10 cellular contexts compared by ENCODE assay signal in genomic region chr5:171667341-171668096, GRCh38.
DNase-seq lines count a peak whose midpoint lies in the region; ATAC-seq and TF ChIP-seq lines count a peak whose summit lies in the region.
"Had no signal": no experiment of that assay in that cellular context is flagged by ENCODE, and none has a peak within 500 bp of the region (broad histone marks: within the 10 kb centered on the region; RNA-seq: fewer than 3 reads in every experiment).

No MANE protein-coding gene starts in this region.

- no peaks in the 10 kb centered on the region for H3K27me3 ChIP-seq in CD4-positive, alpha-beta T cell (ENCODE audit: control insufficient read depth, insufficient read depth, low read length)
- H3K27me3 ChIP-seq in effector memory CD4-positive, alpha-beta T cell (replicated peaks; ENCODE audit: control insufficient read depth, insufficient read depth, low read length, poor library complexity, severe bottlenecking): no peaks in the 10 kb centered on the region

- TF ChIP-seq CTCF in natural killer cell (IDR thresholded peaks at IDR 0.05): no peak
- TF ChIP-seq CTCF in mesothelial cell of epicardium (IDR thresholded peaks at IDR 0.05; ENCODE audit: unreplicated experiment): no peak
- no peak for TF ChIP-seq CTCF in CD4-positive, alpha-beta T cell (IDR thresholded peaks at IDR 0.05)

- POLR2A ChIA-PET in CD4-positive, alpha-beta T cell (lab: Charles Lee): no interaction called here

- intact Hi-C loops in natural killer cell (cut with micrococcal nuclease): no loop called here
- intact Hi-C loops in CD4-positive, alpha-beta T cell (cut with DNase I, micrococcal nuclease): no loop called here

- no peak overlapping the region for H3K27ac ChIP-seq in CD4-positive, alpha-beta T cell (ENCODE audit: low read depth, low read length)
- no peak overlapping the region for H3K27ac ChIP-seq in effector memory CD4-positive, alpha-beta T cell (ENCODE audit: insufficient read depth, low read length, poor library complexity, severe bottlenecking)

- peak; percentile 62 for DNase-seq in natural killer cell treated with Interleukin-12 subunit alpha and Interleukin-12 subunit beta and Interleukin-15 and Interleukin-18, amount 100 ng/mL, for 72 hours (ENCODE audit: low spot score)
- DNase-seq in natural killer cell: no peak
- DNase-seq in fibroblast of gingiva (ENCODE audit: low read depth): peak; percentile 70
- peak; percentile 77 to 85 for DNase-seq in mesothelial cell of epicardium (ENCODE audit: low spot score in 2 of 2, unreplicated experiment in 2 of 2)
- no peak for DNase-seq in CD4-positive, alpha-beta T cell
- no peak for DNase-seq in effector memory CD4-positive, alpha-beta T cell
- no peak for DNase-seq in anterior cingulate cortex (lab: John Stamatoyannopoulos, UW)
- DNase-seq: 8988T, NCI-H748 treated with DMSO at 0.1 percent for 48 hours had no signal

- CTCF ChIA-PET in CD4-positive, alpha-beta T cell (lab: Charles Lee): no interaction called here

- no peaks in the 10 kb centered on the region for H3K36me3 ChIP-seq in effector memory CD4-positive, alpha-beta T cell (ENCODE audit: control insufficient read depth, insufficient read depth, low read length)

- H3K4me3 ChIP-seq in effector memory CD4-positive, alpha-beta T cell (ENCODE audit: insufficient read depth, low read depth, low read length, poor library complexity, severe bottlenecking): no peak overlapping the region

- no peaks in the 10 kb centered on the region for H3K4me1 ChIP-seq in effector memory CD4-positive, alpha-beta T cell (ENCODE audit: control insufficient read depth, insufficient read depth, low read length, poor library complexity, severe bottlenecking)

- H3K27me3 Mint-ChIP-seq in natural killer cell treated with Interleukin-12 subunit alpha and Interleukin-12 subunit beta and Interleukin-15 and Interleukin-18, amount 100 ng/mL, for 72 hours: peaks cover 4 to 28% of the 10 kb centered on the region in 2 donors
- H3K27me3 Mint-ChIP-seq in natural killer cell (ENCODE audit: low read depth in 2 of 2): peaks cover 7 to 41% of the 10 kb centered on the region in 2 donors
- H3K27me3 Mint-ChIP-seq in mesothelial cell of epicardium (ENCODE audit: low read depth): no peaks in the 10 kb centered on the region
- H3K27me3 Mint-ChIP-seq in CD4-positive, alpha-beta T cell: no peaks in the 10 kb centered on the region

- H3K9me3 Mint-ChIP-seq in natural killer cell treated with Interleukin-12 subunit alpha and Interleukin-12 subunit beta and Interleukin-15 and Interleukin-18, amount 100 ng/mL, for 72 hours: no peaks in the 10 kb centered on the region
- H3K9me3 Mint-ChIP-seq in natural killer cell: no peaks in the 10 kb centered on the region
- peaks cover 12% of the 10 kb centered on the region for H3K9me3 Mint-ChIP-seq in mesothelial cell of epicardium
- H3K9me3 Mint-ChIP-seq in CD4-positive, alpha-beta T cell: no peaks in the 10 kb centered on the region

- no peaks in the 10 kb centered on the region for H3K4me1 Mint-ChIP-seq in natural killer cell treated with Interleukin-12 subunit alpha and Interleukin-12 subunit beta and Interleukin-15 and Interleukin-18, amount 100 ng/mL, for 72 hours (ENCODE audit: low read depth in 2 of 2)
- no peaks in the 10 kb centered on the region for H3K4me1 Mint-ChIP-seq in natural killer cell
- peaks cover 22% of the 10 kb centered on the region for H3K4me1 Mint-ChIP-seq in mesothelial cell of epicardium
- H3K4me1 Mint-ChIP-seq in CD4-positive, alpha-beta T cell (ENCODE audit: low read depth): no peaks in the 10 kb centered on the region

- ATAC-seq in natural killer cell treated with Interleukin-12 subunit alpha and Interleukin-12 subunit beta and Interleukin-15 and Interleukin-18, amount 100 ng/mL, for 72 hours: no peak
- no peak for ATAC-seq in natural killer cell
- no peak for ATAC-seq in CD4-positive, alpha-beta T cell (ENCODE audit: poor library complexity)
- ATAC-seq in HG02642 (IDR thresholded peaks at IDR 0.05; ENCODE audit: poor library complexity, unreplicated experiment): no peak

- H3K4me3 Mint-ChIP-seq in natural killer cell treated with Interleukin-12 subunit alpha and Interleukin-12 subunit beta and Interleukin-15 and Interleukin-18, amount 100 ng/mL, for 72 hours: no peak overlapping the region
- H3K4me3 Mint-ChIP-seq in natural killer cell (no peak overlapping the region), mesothelial cell of epicardium (peak overlapping the region; percentile 36)
- H3K4me3 Mint-ChIP-seq in CD4-positive, alpha-beta T cell: no peak overlapping the region

- H3K9me3 ChIP-seq in CD4-positive, alpha-beta T cell (ENCODE audit: control insufficient read depth, low read length): no peaks in the 10 kb centered on the region
- no peaks in the 10 kb centered on the region for H3K9me3 ChIP-seq in effector memory CD4-positive, alpha-beta T cell (ENCODE audit: control insufficient read depth, low read length)

- no peak overlapping the region for H3K27ac Mint-ChIP-seq in natural killer cell treated with Interleukin-12 subunit alpha and Interleukin-12 subunit beta and Interleukin-15 and Interleukin-18, amount 100 ng/mL, for 72 hours
- no peak overlapping the region for H3K27ac Mint-ChIP-seq in natural killer cell
- peak overlapping the region; percentile 96 for H3K27ac Mint-ChIP-seq in mesothelial cell of epicardium
- no peak overlapping the region for H3K27ac Mint-ChIP-seq in CD4-positive, alpha-beta T cell

- H3K36me3 Mint-ChIP-seq in natural killer cell treated with Interleukin-12 subunit alpha and Interleukin-12 subunit beta and Interleukin-15 and Interleukin-18, amount 100 ng/mL, for 72 hours: no peaks in the 10 kb centered on the region
- H3K36me3 Mint-ChIP-seq in natural killer cell (no peaks in the 10 kb centered on the region), mesothelial cell of epicardium (no peaks in the 10 kb centered on the region)
- no peaks in the 10 kb centered on the region for H3K36me3 Mint-ChIP-seq in CD4-positive, alpha-beta T cell (ENCODE audit: low read depth)

Comparison
In these comparisons a context has a peak if more than half of its experiments do, and no peak if none do; other contexts are left out.
1. DNase-seq: peak in natural killer cell treated with Interleukin-12 subunit alpha and Interleukin-12 subunit beta and Interleukin-15 and Interleukin-18, amount 100 ng/mL, for 72 hours (single experiment), fibroblast of gingiva (single experiment) and mesothelial cell of epicardium (2 of 2); none in natural killer cell (single experiment), CD4-positive, alpha-beta T cell (0 of 10), effector memory CD4-positive, alpha-beta T cell (0 of 3) and anterior cingulate cortex (0 of 58).